8 cellular contexts compared by ENCODE assay signal in the genomic region with DNA sequence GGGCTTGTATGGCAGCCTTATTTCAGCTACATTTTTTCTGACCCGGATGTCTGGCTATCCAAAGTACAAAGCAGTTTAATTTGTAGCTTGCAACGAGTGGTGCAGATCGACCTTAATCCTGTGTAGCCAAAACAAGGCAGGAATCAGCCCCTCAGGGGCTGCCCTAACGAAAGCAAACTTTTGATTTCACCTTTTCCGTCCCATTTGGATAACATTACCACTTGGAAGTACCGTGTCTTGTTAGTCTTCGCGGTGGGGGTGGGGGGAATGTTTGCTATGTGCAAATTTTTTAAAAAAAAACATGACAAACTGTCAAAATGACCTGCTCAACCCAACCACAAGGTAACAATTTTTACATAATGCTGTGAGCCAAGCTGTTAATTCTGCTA. TPM values are rescaled to one million over a fixed set of nuclear protein-coding genes. Genes with fewer than 3 reads are reported as not detected.
A peak's percentile ranks its signal among the peaks of the same experiment; 100 is the strongest.
DNase-seq lines count a peak whose midpoint lies in the region; ATAC-seq and TF ChIP-seq lines count a peak whose summit lies in the region.

No MANE protein-coding gene starts in this region.

- H3K27ac ChIP-seq in SK-N-MC (peak overlapping the region; percentile 79), gastrocnemius medialis (peak overlapping the region; percentile 90 to 98 (median 97))

- DNase-seq in SK-N-MC (ENCODE audit: low read depth, low spot score) (no peak), fibroblast of pulmonary artery (ENCODE audit: low read depth) (peak; percentile 14), gastrocnemius medialis (no peak), AG08396 (ENCODE audit: low spot score) (no peak), hypothalamus (lab: John Stamatoyannopoulos, UW) (no peak), left lobe of liver (ENCODE audit: low spot score) (no peak)
- DNase-seq in activated naive CD4-positive, alpha-beta T cell (lab: John Stamatoyannopoulos, UW) = no peak

- intact Hi-C loops in gastrocnemius medialis (cut with DNase I; ENCODE audit: low total_unique reads) = loop anchor here (5.0 to 10.0 kb wide), 2 partner anchors 315 to 1398 kb away; partner anchors contain the start of gene PPP3CA

- in situ Hi-C loops in gastrocnemius medialis (cut with MboI; ENCODE audit: low sequenced_read_pairs in 4 of 4) = loop anchor here (5.0 to 25.0 kb wide), 3 partner anchors 52 to 385 kb away; partner anchors contain the start of genes TRMT10A (in 3 of the 4), LAMTOR3 (in 1 of the 4) and MTTP (in 1 of the 4)

- no peaks in the 10 kb centered on the region; the same call in 1 of the 2 replicates for H3K9me3 ChIP-seq in SK-N-MC (ENCODE audit: low read depth, low read length)
- H3K9me3 ChIP-seq in gastrocnemius medialis = no peaks in the 10 kb centered on the region

- peaks cover 36 to 46% of the 10 kb centered on the region in 2 donors for H3K4me1 ChIP-seq in gastrocnemius medialis

- H3K4me3 ChIP-seq in GM12875 (ENCODE audit: low read depth, low read length) (peak overlapping the region; percentile 91), SK-N-MC (peak overlapping the region; percentile 98), fibroblast of pulmonary artery (replicated peaks; ENCODE audit: low read depth, low read length) (peak overlapping the region; percentile 84), gastrocnemius medialis (peak overlapping the region; percentile 79 to 95 (median 84))

- H3K36me3 ChIP-seq in SK-N-MC (ENCODE audit: insufficient read depth, low read length) (peaks cover 53% of the 10 kb centered on the region), gastrocnemius medialis (peaks cover 0 to 13% of the 10 kb centered on the region in 2 donors)

- no peak overlapping the region for H3K9ac ChIP-seq in SK-N-MC (ENCODE audit: insufficient read length)

- H3K27me3 ChIP-seq in gastrocnemius medialis = no peaks in the 10 kb centered on the region

- ATAC-seq in gastrocnemius medialis = no peak
- ATAC-seq in left lobe of liver = no peak

- TF ChIP-seq CTCF in GM12875 (IDR thresholded peaks at IDR 0.05; ENCODE audit: borderline replicate concordance, insufficient read depth, low read depth, low read length) (no peak), fibroblast of pulmonary artery (IDR thresholded peaks at IDR 0.05; ENCODE audit: low read length, missing control alignments) (no peak), gastrocnemius medialis (IDR thresholded peaks at IDR 0.05 in 4 of 5, conservative IDR thresholded peaks at IDR 0.05 in 1 of 5) (no peak)

- TF ChIP-seq POLR2A in gastrocnemius medialis (IDR thresholded peaks at IDR 0.05) = no peak

RNA-seq across cellular contexts. Expression of gene DNAJB14, which starts 0.8 kb away (rescaled TPM):
- total RNA-seq in gastrocnemius medialis = 10 to 100 TPM; 14.2 to 26.9 (median 15.2) TPM
- total RNA-seq in left lobe of liver = 16.2 TPM

RNA-seq across cellular contexts. Expression of gene H2AZ1, which starts 2.9 kb away (rescaled TPM):
- 100 to 1,000 TPM; 176 to 316 (median 193) TPM for total RNA-seq in gastrocnemius medialis
- total RNA-seq in left lobe of liver = 35.8 TPM

RNA-seq across cellular contexts. Expression of gene LAMTOR3, which starts 53.0 kb away (rescaled TPM):
- total RNA-seq in gastrocnemius medialis (10 to 100 TPM; 20.8 to 31.1 (median 28.9) TPM), left lobe of liver (12.3 TPM)
